In genomic region chr5:179834871-179835270, GRCh38 we compare ENCODE assay signal across 6 cellular contexts. TPM values are rescaled to one million over a fixed set of nuclear protein-coding genes. Genes with fewer than 3 reads are reported as not detected.
DNase-seq lines count a peak whose midpoint lies in the region; ATAC-seq, FAIRE-seq and TF ChIP-seq lines count a peak whose summit lies in the region.
"Not testable (repeated sequence)": the region's sequence is repeated elsewhere in the genome, so short reads cannot be mapped to it uniquely, and the experiment has no call there.
"Had no signal": no experiment of that assay in that cellular context is flagged by ENCODE, and none has a peak within 500 bp of the region (broad histone marks: within the 10 kb centered on the region; RNA-seq: fewer than 3 reads in every experiment).

No MANE protein-coding gene starts in this region.

- peak overlapping the region; percentile 32 for H3K4me3 Mint-ChIP-seq in Calu3 (ENCODE audit: low read depth, unreplicated experiment)
- not testable (repeated sequence) for H3K4me3 Mint-ChIP-seq in chondrocyte (ENCODE audit: unreplicated experiment); natural killer cell

- FAIRE-seq in kidney (lab: Jason Lieb, UNC) = not testable (repeated sequence)

- not testable (repeated sequence) for ATAC-seq in natural killer cell

- peaks cover 47 to 54% of the 10 kb centered on the region in 2 donors for H3K36me3 ChIP-seq in kidney (ENCODE audit: control insufficient read depth in 1 of 2, insufficient read depth in 2 of 2, low read length in 2 of 2)

- H3K9me3 Mint-ChIP-seq in Calu3 (ENCODE audit: low read depth, unreplicated experiment); chondrocyte (ENCODE audit: low read depth); natural killer cell: not testable (repeated sequence)

- H3K4me3 ChIP-seq in kidney (ENCODE audit: low read length in 2 of 2) = not testable (repeated sequence)

- not testable (repeated sequence) for TF ChIP-seq CTCF in Calu3 (IDR thresholded peaks at IDR 0.05; ENCODE audit: unreplicated experiment); chondrocyte (IDR thresholded peaks at IDR 0.05); kidney (IDR thresholded peaks at IDR 0.05; ENCODE audit: borderline replicate concordance, extremely low read depth, insufficient read depth); natural killer cell (IDR thresholded peaks at IDR 0.05)

- intact Hi-C loops in Calu3 (cut with micrococcal nuclease; ENCODE audit: unreplicated experiment); kidney (cut with DNase I); natural killer cell (cut with micrococcal nuclease): not testable (repeated sequence)

- DNase-seq in Calu3, natural killer cell: not testable (repeated sequence)
- DNase-seq in chondrocyte (ENCODE audit: low spot score) (peak; percentile 74), kidney (peak; percentile 52)

- H3K9me3 ChIP-seq in kidney (ENCODE audit: control insufficient read depth in 1 of 2, low read length in 2 of 2) = not testable (repeated sequence)

- H3K27ac ChIP-seq in kidney (ENCODE audit: low read depth in 2 of 2, low read length in 2 of 2) = not testable (repeated sequence)

- H3K36me3 Mint-ChIP-seq in Calu3 (ENCODE audit: insufficient read depth, unreplicated experiment) (peaks cover 96% of the 10 kb centered on the region), chondrocyte (ENCODE audit: low read depth) (peaks cover 46% of the 10 kb centered on the region), natural killer cell (peaks cover 19% of the 10 kb centered on the region)

- H3K27me3 Mint-ChIP-seq in Calu3 (ENCODE audit: unreplicated experiment); chondrocyte (ENCODE audit: low read depth); natural killer cell (ENCODE audit: low read depth in 2 of 2): not testable (repeated sequence)

- H3K4me1 Mint-ChIP-seq in Calu3 (ENCODE audit: low read depth, unreplicated experiment) = peaks cover 46% of the 10 kb centered on the region
- H3K4me1 Mint-ChIP-seq in chondrocyte (ENCODE audit: low read depth) = not testable (repeated sequence)
- peaks cover 28 to 31% of the 10 kb centered on the region in 2 donors for H3K4me1 Mint-ChIP-seq in natural killer cell

- CTCF ChIA-PET in Calu3 (lab: Charles Lee) = not testable (repeated sequence)

- H3K9ac ChIP-seq in kidney (ENCODE audit: low read length in 2 of 2) = not testable (repeated sequence)

- not testable (repeated sequence) for BruUV-seq in Calu3 (replicated peaks; lab: Mats Ljungman, UMichigan)

- not testable (repeated sequence) for H3K27ac Mint-ChIP-seq in Calu3 (ENCODE audit: unreplicated experiment); chondrocyte (ENCODE audit: unreplicated experiment)
- H3K27ac Mint-ChIP-seq in natural killer cell = peak overlapping the region; percentile 91 to 94

- peaks cover 3 to 14% of the 10 kb centered on the region in 2 donors for H3K4me1 ChIP-seq in kidney (ENCODE audit: control insufficient read depth in 1 of 2, insufficient read depth in 1 of 2, low read depth in 1 of 2, low read length in 2 of 2)

RNA-seq across cellular contexts. Expression of gene SQSTM1, which starts 14.2 kb away (rescaled TPM):
- 1,023 and 1,145 TPM in 2 replicates for total RNA-seq in Calu3 (2022)
- 219 to 297 TPM (median 296 TPM) in 3 replicates for total RNA-seq in chondrocyte
- 249 TPM for total RNA-seq in kidney
- polyA plus RNA-seq in kidney (ENCODE audit: insufficient read depth, low read depth, low replicate concordance) = 309 TPM
- total RNA-seq in natural killer cell = 100 to 1,000 TPM; 474 to 707 (median 657) TPM

RNA-seq across cellular contexts. Expression of gene MRNIP, which starts 23.7 kb away (rescaled TPM):
- total RNA-seq in Calu3 (2022) (41.5 and 47.1 TPM in 2 replicates), chondrocyte (13.4 to 20.0 TPM (median 16.4 TPM) in 3 replicates), kidney (36.6 TPM), natural killer cell (10 to 100 TPM; 19.7 to 40.2 (median 25.4) TPM)
- 25.3 TPM for polyA plus RNA-seq in kidney (ENCODE audit: insufficient read depth, low read depth, low replicate concordance)

RNA-seq across cellular contexts. Expression of gene MGAT4B, which starts 28.2 kb away (rescaled TPM):
- total RNA-seq in Calu3 (2022) (610 and 613 TPM in 2 replicates), chondrocyte (135 to 144 TPM (median 142 TPM) in 3 replicates), kidney (174 TPM), natural killer cell (100 to 1,000 TPM; 143 to 159 (median 144) TPM)
- polyA plus RNA-seq in kidney (ENCODE audit: insufficient read depth, low read depth, low replicate concordance) = 79.4 TPM

RNA-seq across cellular contexts. Expression of gene LTC4S, which starts 41.1 kb away (rescaled TPM):
- total RNA-seq in Calu3 (2022) (2.2 and 4.9 TPM in 2 replicates), chondrocyte (1.2 to 1.7 TPM (median 1.3 TPM) in 3 replicates), kidney (30.6 TPM), natural killer cell (1 to 10 TPM; 3.0 to 5.4 (median 3.5) TPM)
- polyA plus RNA-seq in kidney (ENCODE audit: insufficient read depth, low read depth, low replicate concordance) = 20.1 TPM
- total RNA-seq: Daoy had no signal
- polyA plus RNA-seq: A549 had no signal
